10 cellular contexts compared by ENCODE assay signal in genomic region chr17:83053021-83053778, GRCh38. TPM values are rescaled to one million over a fixed set of nuclear protein-coding genes. Genes with fewer than 3 reads are reported as not detected.
DNase-seq lines count a peak whose midpoint lies in the region; ATAC-seq, FAIRE-seq and TF ChIP-seq lines count a peak whose summit lies in the region.
"Had no signal": no experiment of that assay in that cellular context is flagged by ENCODE, and none has a peak within 500 bp of the region (broad histone marks: within the 10 kb centered on the region; RNA-seq: fewer than 3 reads in every experiment).

No MANE protein-coding gene starts in this region.

- peak; percentile 19 for DNase-seq in activated T-cell treated with anti-CD3 and anti-CD28 coated beads, Interleukin-2, amount 50 U/mL, for 1 hour
- no peak for DNase-seq in activated T-cell treated with anti-CD3 and anti-CD28 coated beads, Interleukin-2, amount 50 U/mL, for 48 hours
- DNase-seq in colonic mucosa (peak; percentile 31), naive B cell (no peak), upper lobe of right lung (peak; percentile 67), hypothalamus (lab: John Stamatoyannopoulos, UW) (no peak), urothelium cell line (ENCODE audit: low spot score) (no peak)
- DNase-seq: SHP77 had no signal

- ATAC-seq in naive B cell (ENCODE audit: low read depth in 2 of 2) (no peak), upper lobe of right lung (no peak), HG02840 (IDR thresholded peaks at IDR 0.05; ENCODE audit: low FRiP score, unreplicated experiment) (no peak)

- H3K9me3 ChIP-seq in colonic mucosa (no peaks in the 10 kb centered on the region), upper lobe of right lung (no peaks in the 10 kb centered on the region)

- peaks cover 12 to 35% (median 29%) of the 10 kb centered on the region in 3 donors for H3K4me1 Mint-ChIP-seq in naive B cell

- peak overlapping the region; percentile 49 to 51 for H3K9ac ChIP-seq in colonic mucosa (ENCODE audit: low read depth in 2 of 2, low read length in 2 of 2)

- H3K27me3 Mint-ChIP-seq in naive B cell = peaks cover 0 to 6% (median 0%) of the 10 kb centered on the region in 3 donors

- H3K27me3 ChIP-seq in colonic mucosa = no peaks in the 10 kb centered on the region
- no peaks in the 10 kb centered on the region for H3K27me3 ChIP-seq in upper lobe of right lung

- no peaks in the 10 kb centered on the region for H3K9me3 Mint-ChIP-seq in naive B cell

- peak overlapping the region in 2 of 8 donors; percentile 1 to 26 for H3K4me3 Mint-ChIP-seq in naive B cell

- H3K36me3 ChIP-seq in colonic mucosa (no peaks in the 10 kb centered on the region), upper lobe of right lung (no peaks in the 10 kb centered on the region)

- H3K27ac Mint-ChIP-seq in naive B cell = peak overlapping the region in 4 of 6 donors; percentile 58 to 91 (median 73)

- H3K27ac ChIP-seq in colonic mucosa (peak overlapping the region; percentile 44), upper lobe of right lung (peak overlapping the region; percentile 14)

- TF ChIP-seq CTCF in colonic mucosa (IDR thresholded peaks at IDR 0.05) (no peak), upper lobe of right lung (IDR thresholded peaks at IDR 0.05) (no peak)

- peaks cover 4% of the 10 kb centered on the region for H3K4me1 ChIP-seq in colonic mucosa
- H3K4me1 ChIP-seq in upper lobe of right lung = peaks cover 14% of the 10 kb centered on the region

- H3K4me3 ChIP-seq in colonic mucosa (no peak overlapping the region), upper lobe of right lung (no peak overlapping the region)

- H3K36me3 Mint-ChIP-seq in naive B cell = no peaks in the 10 kb centered on the region

- no peak for FAIRE-seq in urothelium cell line (lab: Jason Lieb, UNC)
- FAIRE-seq: bronchial epithelial cell had no signal

- intact Hi-C loops in colonic mucosa (cut with DNase I) = no loop called here
- intact Hi-C loops in upper lobe of right lung (cut with DNase I) = no loop called here

RNA-seq across cellular contexts. Expression of gene METRNL, which starts 26.2 kb away (rescaled TPM):
- total RNA-seq in colonic mucosa (10 to 100 TPM; 84.2 to 87.2 TPM), upper lobe of right lung (79.9 TPM)
- polyA plus RNA-seq in naive B cell (ENCODE audit: low read depth in 6 of 6) = 1 to 10 TPM in 4 of 6 donors, under 1 TPM in 2; 0.69 to 4.5 (median 1.4) TPM

Comparison
In these comparisons a context has a peak if more than half of its experiments do, and no peak if none do; other contexts are left out.
1. DNase-seq: peak in activated T-cell treated with anti-CD3 and anti-CD28 coated beads, Interleukin-2, amount 50 U/mL, for 1 hour (single experiment), colonic mucosa (single experiment) and upper lobe of right lung (single experiment); none in activated T-cell treated with anti-CD3 and anti-CD28 coated beads, Interleukin-2, amount 50 U/mL, for 48 hours (0 of 2), naive B cell (single experiment), hypothalamus (0 of 51) and urothelium cell line (single experiment).